In the genomic region with DNA sequence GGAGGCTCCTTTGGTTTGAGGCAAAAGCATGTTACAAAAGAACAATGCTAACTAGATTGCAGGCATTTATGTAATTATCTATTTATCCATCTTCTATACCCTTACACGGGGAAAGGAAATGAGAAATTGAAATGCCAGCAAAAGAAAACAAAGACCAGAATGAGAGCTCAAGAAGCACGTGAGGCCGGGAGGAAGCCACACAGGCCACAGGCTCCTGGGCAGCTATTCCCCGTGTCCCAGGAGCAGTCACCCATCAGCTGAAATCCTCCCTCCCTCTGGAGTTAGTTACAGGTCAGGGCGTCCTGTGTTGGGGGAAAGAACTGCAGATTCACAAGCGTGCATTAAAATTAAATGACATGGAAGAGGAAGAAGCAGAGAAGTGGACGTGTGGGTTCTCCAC, we compare ENCODE assay signal across 21 cellular contexts.
DNase-seq lines count a peak whose midpoint lies in the region; ATAC-seq and TF ChIP-seq lines count a peak whose summit lies in the region.
"Had no signal": no experiment of that assay in that cellular context is flagged by ENCODE, and none has a peak within 500 bp of the region (broad histone marks: within the 10 kb centered on the region; RNA-seq: fewer than 3 reads in every experiment).

No MANE protein-coding gene starts in this region.

- 32 to 37% methylated on average over 7 of the region's 7 CpGs for WGBS in heart right ventricle, 2 donors
- 56 to 67% methylated on average over 4 to 7 of the region's 7 CpGs for WGBS in transverse colon (ENCODE audit: low coverage in 1 of 2), 2 donors
- WGBS in suprapubic skin, result 53% methylated on average over 7 of the region's 7 CpGs

- no peak overlapping the region for H3K27ac ChIP-seq in BLaER1 treated with 17β-estradiol and CSF1 and Interleukin-3, amounts not matched to agents 10 nM and 100 nM
- H3K27ac ChIP-seq in heart right ventricle (peak overlapping the region in 9 of 10 donors; percentile 2 to 79 (median 63)), osteoblast (ENCODE audit: low read depth, low read length) (no peak overlapping the region), transverse colon (no peak overlapping the region), suprapubic skin (no peak overlapping the region)
- H3K27ac ChIP-seq: breast epithelium, hepatocyte, SK-N-MC had no signal

- peaks cover 0 to 9% (median 0%) of the 10 kb centered on the region in 11 experiments; a peak in 1 of 22 replicates for H4K20me1 ChIP-seq in BLaER1 treated with 17β-estradiol and CSF1 and Interleukin-3, amounts not matched to agents 10 nM and 100 nM
- H4K20me1 ChIP-seq in osteoblast (ENCODE audit: insufficient read depth, low read length), result no peaks in the 10 kb centered on the region

- peak overlapping the region; percentile 21 to 80 (median 57); a peak in 21 of 22 replicates for H3K4me2 ChIP-seq in BLaER1 treated with 17β-estradiol and CSF1 and Interleukin-3, amounts not matched to agents 10 nM and 100 nM
- H3K4me2 ChIP-seq in osteoblast (ENCODE audit: insufficient read depth, low read length), result no peak overlapping the region
- H3K4me2 ChIP-seq: GM23338, hepatocyte had no signal

- no peak overlapping the region for H3K4me3 ChIP-seq in BLaER1 treated with 17β-estradiol and CSF1 and Interleukin-3, amounts not matched to agents 10 nM and 100 nM
- H3K4me3 ChIP-seq in heart right ventricle (no peak overlapping the region), osteoblast (ENCODE audit: insufficient read depth, low read length) (no peak overlapping the region), transverse colon (no peak overlapping the region), suprapubic skin (no peak overlapping the region)
- H3K4me3 ChIP-seq: breast epithelium, GM23338, hepatocyte, SK-N-MC had no signal

- no peaks in the 10 kb centered on the region for H3K79me2 ChIP-seq in osteoblast (ENCODE audit: insufficient read depth, low read length)
- H3K79me2 ChIP-seq: hepatocyte had no signal

- no peak for TF ChIP-seq CTCF in heart right ventricle (IDR thresholded peaks at IDR 0.05)
- no peak for TF ChIP-seq CTCF in osteoblast (IDR thresholded peaks at IDR 0.05; ENCODE audit: extremely low read depth, low read depth, low read length)
- TF ChIP-seq CTCF in transverse colon (IDR thresholded peaks at IDR 0.05), result no peak
- TF ChIP-seq CTCF in suprapubic skin (IDR thresholded peaks at IDR 0.05), result no peak

- no peak for TF ChIP-seq POLR2A in transverse colon (IDR thresholded peaks at IDR 0.05)
- no peak for TF ChIP-seq POLR2A in suprapubic skin (IDR thresholded peaks at IDR 0.05)

- TF ChIP-seq EP300 in transverse colon (IDR thresholded peaks at IDR 0.05; ENCODE audit: low read depth), result no peak
- no peak for TF ChIP-seq EP300 in suprapubic skin (IDR thresholded peaks at IDR 0.05)

- in situ Hi-C loops in transverse colon (cut with MboI; ENCODE audit: low pct_ligation_motif_present in 1 of 4, low pct_unique_long_range_greater_than_20kb in 1 of 4, low sequenced_read_pairs in 3 of 4), result no loop called here

- H3K36me3 ChIP-seq in BLaER1 treated with 17β-estradiol and CSF1 and Interleukin-3, amounts not matched to agents 10 nM and 100 nM, result no peaks in the 10 kb centered on the region
- H3K36me3 ChIP-seq in heart right ventricle (no peaks in the 10 kb centered on the region), osteoblast (ENCODE audit: insufficient read depth, low read length) (no peaks in the 10 kb centered on the region), transverse colon (no peaks in the 10 kb centered on the region), suprapubic skin (no peaks in the 10 kb centered on the region)
- H3K36me3 ChIP-seq: BE2C, breast epithelium had no signal

- H3K9me3 ChIP-seq in BLaER1 treated with 17β-estradiol and CSF1 and Interleukin-3, amounts not matched to agents 10 nM and 100 nM (replicated peaks in 1 of 11), result no peaks in the 10 kb centered on the region
- H3K9me3 ChIP-seq in heart right ventricle (no peaks in the 10 kb centered on the region), osteoblast (ENCODE audit: low read depth, low read length) (no peaks in the 10 kb centered on the region), transverse colon (no peaks in the 10 kb centered on the region), suprapubic skin (no peaks in the 10 kb centered on the region)
- H3K9me3 ChIP-seq: BE2C, breast epithelium had no signal

- no peak for DNase-seq in heart right ventricle
- peak; percentile 79 for DNase-seq in osteoblast (ENCODE audit: insufficient read length, low spot score, missing footprints)
- DNase-seq in transverse colon, result no peak
- DNase-seq in suprapubic skin (ENCODE audit: low spot score in 2 of 2), result no peak
- no peak for DNase-seq in NK-92 (lab: John Stamatoyannopoulos, UW; ENCODE audit: unreplicated experiment)
- DNase-seq in cerebellum (ENCODE audit: low spot score), result no peak
- DNase-seq: activated naive CD4-positive, alpha-beta T cell treated with Interleukin-2 at 50 U/mL for 16 hours; activated T-cell treated with anti-CD3 and anti-CD28 coated beads, Interleukin-2, amount 50 U/mL, for 48 hours; BE2C; immature natural killer cell; MV-4-11; NCI-H1930; NCI-H345; nucleus accumbens had no signal

- peaks cover 13 to 75% (median 59%) of the 10 kb centered on the region in 10 experiments; a peak in 19 of 20 replicates for H3K4me1 ChIP-seq in BLaER1 treated with 17β-estradiol and CSF1 and Interleukin-3, amounts not matched to agents 10 nM and 100 nM
- H3K4me1 ChIP-seq in heart right ventricle (peaks cover 4 to 22% (median 17%) of the 10 kb centered on the region in 9 donors), osteoblast (ENCODE audit: insufficient read depth, low read length) (peaks cover 6% of the 10 kb centered on the region), transverse colon (no peaks in the 10 kb centered on the region), suprapubic skin (peaks cover 6% of the 10 kb centered on the region)
- H3K4me1 ChIP-seq: breast epithelium had no signal

- H2AFZ ChIP-seq in osteoblast (ENCODE audit: low read length), result peak overlapping the region; percentile 34
- H2AFZ ChIP-seq: GM23338, hepatocyte had no signal

- peaks cover 0 to 40% (median 0%) of the 10 kb centered on the region in 11 experiments; a peak in 8 of 22 replicates for H3K27me3 ChIP-seq in BLaER1 treated with 17β-estradiol and CSF1 and Interleukin-3, amounts not matched to agents 10 nM and 100 nM
- H3K27me3 ChIP-seq in heart right ventricle (no peaks in the 10 kb centered on the region), osteoblast (ENCODE audit: insufficient read depth, low read length) (peaks cover 9% of the 10 kb centered on the region), transverse colon (no peaks in the 10 kb centered on the region), suprapubic skin (peaks cover 6% of the 10 kb centered on the region)
- H3K27me3 ChIP-seq: BE2C, breast epithelium, hepatocyte had no signal

- intact Hi-C loops in heart right ventricle (cut with DNase I) (loop anchor here in 2 of 10 donors (1.0 to 10.0 kb wide), 2 partner anchors 64 to 117 kb away; a partner anchor contains a TSS), transverse colon (cut with DNase I; ENCODE audit: low total_unique reads) (no loop called here)

- ATAC-seq in SK-N-SH treated with all-trans-retinoic acid at 6 μM for 48 hours (peak; percentile 20; the same call in 2 of the 3 replicates), heart right ventricle (peak in 6 of 8 donors; percentile 31 to 68 (median 54))
- ATAC-seq: activated CD4-positive, CD25-positive, alpha-beta regulatory T cell treated with anti-CD3 and anti-CD28 coated beads, Interleukin-2, amount 50 U/mL, for 24 hours; GM23338 had no signal

- H3K9ac ChIP-seq in BLaER1 treated with 17β-estradiol and CSF1 and Interleukin-3, amounts not matched to agents 10 nM and 100 nM, result no peak overlapping the region

TF ChIP-seq in SK-N-SH treated with all-trans-retinoic acid at 6 μM for 48 hours, 23 proteins besides CTCF, POLR2A, EP300 and RAD21 (continues in another document):
- TF ChIP-seq GLIS3 (CRISPR knock-in tag; IDR thresholded peaks at IDR 0.05) (no peak), ISL1 (CRISPR knock-in tag; IDR thresholded peaks at IDR 0.05) (no peak)
- TF ChIP-seq, protein P1, sequence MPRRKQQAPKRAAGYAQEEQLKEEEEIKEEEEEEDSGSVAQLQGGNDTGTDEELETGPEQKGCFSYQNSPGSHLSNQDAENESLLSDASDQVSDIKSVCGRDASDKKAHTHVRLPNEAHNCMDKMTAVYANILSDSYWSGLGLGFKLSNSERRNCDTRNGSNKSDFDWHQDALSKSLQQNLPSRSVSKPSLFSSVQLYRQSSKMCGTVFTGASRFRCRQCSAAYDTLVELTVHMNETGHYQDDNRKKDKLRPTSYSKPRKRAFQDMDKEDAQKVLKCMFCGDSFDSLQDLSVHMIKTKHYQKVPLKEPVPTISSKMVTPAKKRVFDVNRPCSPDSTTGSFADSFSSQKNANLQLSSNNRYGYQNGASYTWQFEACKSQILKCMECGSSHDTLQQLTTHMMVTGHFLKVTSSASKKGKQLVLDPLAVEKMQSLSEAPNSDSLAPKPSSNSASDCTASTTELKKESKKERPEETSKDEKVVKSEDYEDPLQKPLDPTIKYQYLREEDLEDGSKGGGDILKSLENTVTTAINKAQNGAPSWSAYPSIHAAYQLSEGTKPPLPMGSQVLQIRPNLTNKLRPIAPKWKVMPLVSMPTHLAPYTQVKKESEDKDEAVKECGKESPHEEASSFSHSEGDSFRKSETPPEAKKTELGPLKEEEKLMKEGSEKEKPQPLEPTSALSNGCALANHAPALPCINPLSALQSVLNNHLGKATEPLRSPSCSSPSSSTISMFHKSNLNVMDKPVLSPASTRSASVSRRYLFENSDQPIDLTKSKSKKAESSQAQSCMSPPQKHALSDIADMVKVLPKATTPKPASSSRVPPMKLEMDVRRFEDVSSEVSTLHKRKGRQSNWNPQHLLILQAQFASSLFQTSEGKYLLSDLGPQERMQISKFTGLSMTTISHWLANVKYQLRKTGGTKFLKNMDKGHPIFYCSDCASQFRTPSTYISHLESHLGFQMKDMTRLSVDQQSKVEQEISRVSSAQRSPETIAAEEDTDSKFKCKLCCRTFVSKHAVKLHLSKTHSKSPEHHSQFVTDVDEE (CRISPR knock-in tag; IDR thresholded peaks at IDR 0.05), result no peak
- TF ChIP-seq, protein P2, sequence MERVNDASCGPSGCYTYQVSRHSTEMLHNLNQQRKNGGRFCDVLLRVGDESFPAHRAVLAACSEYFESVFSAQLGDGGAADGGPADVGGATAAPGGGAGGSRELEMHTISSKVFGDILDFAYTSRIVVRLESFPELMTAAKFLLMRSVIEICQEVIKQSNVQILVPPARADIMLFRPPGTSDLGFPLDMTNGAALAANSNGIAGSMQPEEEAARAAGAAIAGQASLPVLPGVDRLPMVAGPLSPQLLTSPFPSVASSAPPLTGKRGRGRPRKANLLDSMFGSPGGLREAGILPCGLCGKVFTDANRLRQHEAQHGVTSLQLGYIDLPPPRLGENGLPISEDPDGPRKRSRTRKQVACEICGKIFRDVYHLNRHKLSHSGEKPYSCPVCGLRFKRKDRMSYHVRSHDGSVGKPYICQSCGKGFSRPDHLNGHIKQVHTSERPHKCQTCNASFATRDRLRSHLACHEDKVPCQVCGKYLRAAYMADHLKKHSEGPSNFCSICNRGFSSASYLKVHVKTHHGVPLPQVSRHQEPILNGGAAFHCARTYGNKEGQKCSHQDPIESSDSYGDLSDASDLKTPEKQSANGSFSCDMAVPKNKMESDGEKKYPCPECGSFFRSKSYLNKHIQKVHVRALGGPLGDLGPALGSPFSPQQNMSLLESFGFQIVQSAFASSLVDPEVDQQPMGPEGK (CRISPR knock-in tag; IDR thresholded peaks at IDR 0.05; ENCODE audit: borderline replicate concordance), result no peak

Comparison
In these comparisons a context has a peak if more than half of its experiments do, and no peak if none do; other contexts are left out.
1. H3K27ac ChIP-seq: peak in heart right ventricle (9 of 10); none in BLaER1 treated with 17β-estradiol and CSF1 and Interleukin-3, amounts not matched to agents 10 nM and 100 nM (0 of 11), osteoblast (single experiment), transverse colon (0 of 4) and suprapubic skin (single experiment).